In the genomic region with DNA sequence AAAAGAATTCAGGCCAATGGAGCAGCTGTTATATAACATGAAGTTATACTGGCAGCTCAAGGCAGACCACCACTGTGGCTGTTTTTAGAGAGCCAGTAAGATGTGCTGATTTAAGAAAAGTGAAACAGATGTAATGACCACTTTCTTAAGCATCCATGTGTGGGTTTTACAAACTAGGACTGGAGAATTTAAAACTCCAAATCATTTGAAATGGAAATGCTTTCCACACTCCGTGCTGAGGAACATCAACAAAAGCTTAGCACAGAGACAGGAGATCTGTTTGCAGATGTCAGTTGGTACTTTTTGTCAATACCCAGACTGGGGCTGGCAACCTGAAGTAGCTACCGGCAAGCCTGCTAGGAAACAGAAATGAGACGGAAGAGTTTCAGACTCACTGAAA, we compare ENCODE assay signal across 19 cellular contexts.
"Had no signal": no experiment of that assay in that cellular context is flagged by ENCODE, and none has a peak within 500 bp of the region (broad histone marks: within the 10 kb centered on the region; RNA-seq: fewer than 3 reads in every experiment).

No MANE protein-coding gene starts in this region.

- H3K9me3 ChIP-seq: right lobe of liver, upper lobe of left lung had no signal

- DNase-seq: activated B cell treated with CpG ODN at 0.5 μM for 24 hours; activated CD4-positive, alpha-beta T cell treated with anti-CD3 and anti-CD28 coated beads for 36 hours; activated CD4-positive, alpha-beta T cell treated with anti-CD3 and anti-CD28 coated beads, Interleukin-2, amount 50 U/mL, for 4 hours; activated CD8-positive, alpha-beta memory T cell treated with anti-CD3 and anti-CD28 coated beads for 24 hours; activated CD8-positive, alpha-beta memory T cell treated with anti-CD3 and anti-CD28 coated beads, Interleukin-2, amount 50 U/mL, for 4 hours; activated T-cell treated with anti-CD3 and anti-CD28 coated beads, Interleukin-2, amount 50 U/mL, for 24 hours; cerebellar nuclear complex; effector CD8-positive, alpha-beta T cell; islet precursor cell; occipital lobe; right lobe of liver; stimulated activated CD4-positive, alpha-beta T cell treated with anti-CD3 and anti-CD28 coated beads, Interleukin-2, amount 100 ng/mL, for 48 hours; stimulated activated CD8-positive, alpha-beta memory T cell treated with anti-CD3 and anti-CD28 coated beads, Interleukin-4, amount 100 ng/mL, for 48 hours; stimulated activated naive B cell treated with anti-CD40 and anti-IgM and Interleukin-4, amounts not matched to agents 10 μg/mL and 1 μg/mL and 100 μg/mL, for 72 hours; T-helper 9 cell; upper lobe of left lung had no signal

- H3K27ac ChIP-seq: right lobe of liver, upper lobe of left lung had no signal

- H3K27me3 ChIP-seq: right lobe of liver, upper lobe of left lung had no signal

- H3K4me3 ChIP-seq: right lobe of liver, upper lobe of left lung had no signal

- FAIRE-seq: astrocyte, bronchial epithelial cell, frontal cortex had no signal

- H3K4me1 ChIP-seq: right lobe of liver had no signal
